Comparison of ENCODE assay signal across 1 cellular context in genomic region chr17:37489197-37490001, GRCh38.
TF ChIP-seq lines count a peak whose summit lies in the region.

TSS of gene DUSP14 (plus strand) at chr17:37489891. CDS start at chr17:37512273, 22,382 bp downstream.

TF ChIP-seq in HepG2, 621 proteins besides CTCF, POLR2A, EP300 and RAD21 (continued from another document):
- no peak for TF ChIP-seq HNF1A (IDR thresholded peaks at IDR 0.05; ENCODE audit: low read depth)
- 0 out of 2 replicates have a peak, but pooled peaks have one; percentile 9 for TF ChIP-seq HNF1A (CRISPR knock-in tag; IDR thresholded peaks at IDR 0.05; ENCODE audit: borderline replicate concordance)
- no peak for TF ChIP-seq SP2 (CRISPR knock-in tag; IDR thresholded peaks at IDR 0.05)
- no peak for TF ChIP-seq ZKSCAN1 (IDR thresholded peaks at IDR 0.05; ENCODE audit: low read length)
- no peak for TF ChIP-seq ZSCAN25 (CRISPR knock-in tag; IDR thresholded peaks at IDR 0.05)
- TF ChIP-seq ZSCAN9 (CRISPR knock-in tag; IDR thresholded peaks at IDR 0.05; ENCODE audit: borderline replicate concordance): 0 out of 2 replicates have a peak, but pooled peaks have one; percentile 32
- TF ChIP-seq KDM4B (CRISPR knock-in tag; IDR thresholded peaks at IDR 0.05): no peak
- no peak for TF ChIP-seq PBX3 (CRISPR knock-in tag; IDR thresholded peaks at IDR 0.05; ENCODE audit: borderline replicate concordance)
- peak; percentile 71 for TF ChIP-seq U2AF1 (optimal IDR thresholded peaks at IDR 0.05; ENCODE audit: low read depth, low read length)
- no peak for TF ChIP-seq JUN (CRISPR knock-in tag; IDR thresholded peaks at IDR 0.05)
- TF ChIP-seq MAX (IDR thresholded peaks at IDR 0.05): no peak; the same call in 1 of the 2 replicates
- no peak for TF ChIP-seq KAT7 (CRISPR knock-in tag; IDR thresholded peaks at IDR 0.05; ENCODE audit: borderline replicate concordance)
- no peak for TF ChIP-seq TRIM22 (IDR thresholded peaks at IDR 0.05)
- no peak for TF ChIP-seq ZNF788 (CRISPR knock-in tag; IDR thresholded peaks at IDR 0.05; ENCODE audit: borderline replicate concordance)
- TF ChIP-seq REL (CRISPR knock-in tag; conservative IDR thresholded peaks at IDR 0.05): no peak
- no peak for TF ChIP-seq ZNF660 (CRISPR knock-in tag; IDR thresholded peaks at IDR 0.05; ENCODE audit: borderline replicate concordance, low read depth)
- TF ChIP-seq SKIL (CRISPR knock-in tag; IDR thresholded peaks at IDR 0.05; ENCODE audit: borderline replicate concordance): no peak
- TF ChIP-seq ONECUT2 (CRISPR knock-in tag; IDR thresholded peaks at IDR 0.05): no peak
- TF ChIP-seq ARHGAP35 (CRISPR knock-in tag; IDR thresholded peaks at IDR 0.05; ENCODE audit: borderline replicate concordance): no peak
- no peak for TF ChIP-seq ZHX1 (CRISPR knock-in tag; IDR thresholded peaks at IDR 0.05; ENCODE audit: low read depth)
- TF ChIP-seq ZNF563 (CRISPR knock-in tag; IDR thresholded peaks at IDR 0.05): no peak; the same call in 1 of the 2 replicates
- TF ChIP-seq ATRX (CRISPR knock-in tag; IDR thresholded peaks at IDR 0.05; ENCODE audit: borderline replicate concordance): no peak
- TF ChIP-seq MYPOP (CRISPR knock-in tag; IDR thresholded peaks at IDR 0.05): 0 out of 2 replicates have a peak, but pooled peaks have one; percentile 6
